Comparison of ENCODE assay signal across 21 cellular contexts in genomic region chr1:30995990-30996612, GRCh38.
DNase-seq lines count a peak whose midpoint lies in the region; ATAC-seq, FAIRE-seq and TF ChIP-seq lines count a peak whose summit lies in the region.
"Had no signal": no experiment of that assay in that cellular context is flagged by ENCODE, and none has a peak within 500 bp of the region (broad histone marks: within the 10 kb centered on the region; RNA-seq: fewer than 3 reads in every experiment).

No MANE protein-coding gene starts in this region.

- intact Hi-C loops in sciatic nerve (cut with DNase I): no loop called here

- no peaks in the 10 kb centered on the region for H3K9me3 Mint-ChIP-seq in effector memory CD8-positive, alpha-beta T cell
- H3K9me3 Mint-ChIP-seq: CD8-positive, alpha-beta T cell had no signal

- peak overlapping the region; percentile 18 to 75 for H3K27ac Mint-ChIP-seq in effector memory CD8-positive, alpha-beta T cell

- DNase-seq in GM19239 (ENCODE audit: insufficient read length, low spot score) (no peak), upper lobe of left lung (no peak), HPDE6-E6E7 (ENCODE audit: extremely low spot score) (no peak), sciatic nerve (ENCODE audit: low spot score) (no peak)
- no peak for DNase-seq in effector memory CD8-positive, alpha-beta T cell
- DNase-seq: AML-193; CD8-positive, alpha-beta T cell; DMS79 treated with DMSO at 0.1 percent for 48 hours; GDM1; NCI-H1092; NCI-H1694 treated with DMSO at 0.1 percent for 48 hours; NCI-H446; NCI-H748 treated with DMSO at 0.1 percent for 48 hours; SIG-M5 had no signal

- peaks cover 94 to 100% (median 100%) of the 10 kb centered on the region in 11 experiments for H4K20me1 ChIP-seq in BLaER1 treated with 17β-estradiol and CSF1 and Interleukin-3, amounts not matched to agents 10 nM and 100 nM

- H3K4me1 Mint-ChIP-seq in effector memory CD8-positive, alpha-beta T cell (ENCODE audit: low read depth in 2 of 2): peaks cover 9 to 39% of the 10 kb centered on the region in 2 donors

- H3K9me3 ChIP-seq in BLaER1 treated with 17β-estradiol and CSF1 and Interleukin-3, amounts not matched to agents 10 nM and 100 nM (replicated peaks in 1 of 11): no peaks in the 10 kb centered on the region
- H3K9me3 ChIP-seq in neutrophil (no peaks in the 10 kb centered on the region), upper lobe of left lung (no peaks in the 10 kb centered on the region)

- no peak for TF ChIP-seq EP300 in upper lobe of left lung (IDR thresholded peaks at IDR 0.05)

- no peak for TF ChIP-seq POLR2A in upper lobe of left lung (IDR thresholded peaks at IDR 0.05)

- peaks cover 67% of the 10 kb centered on the region for H3K36me3 Mint-ChIP-seq in effector memory CD8-positive, alpha-beta T cell (ENCODE audit: insufficient read depth)

- no peak for ATAC-seq in effector memory CD8-positive, alpha-beta T cell (replicated peaks)
- ATAC-seq in upper lobe of left lung (ENCODE audit: low FRiP score in 2 of 2): no peak
- no peak for ATAC-seq in HG03378 (IDR thresholded peaks at IDR 0.05; ENCODE audit: unreplicated experiment)
- no peak for ATAC-seq in sciatic nerve
- ATAC-seq: CD8-positive, alpha-beta T cell had no signal

- 61 to 66% methylated on average over 3 of the region's 3 CpGs for WGBS in upper lobe of left lung, 2 donors

- no peaks in the 10 kb centered on the region for H3K27me3 ChIP-seq in BLaER1 treated with 17β-estradiol and CSF1 and Interleukin-3, amounts not matched to agents 10 nM and 100 nM
- H3K27me3 ChIP-seq in neutrophil (no peaks in the 10 kb centered on the region), upper lobe of left lung (no peaks in the 10 kb centered on the region)

- no peak overlapping the region for H3K4me3 Mint-ChIP-seq in effector memory CD8-positive, alpha-beta T cell
- H3K4me3 Mint-ChIP-seq: CD8-positive, alpha-beta T cell had no signal

- H3K27me3 Mint-ChIP-seq in effector memory CD8-positive, alpha-beta T cell: no peaks in the 10 kb centered on the region

- peaks cover 0 to 51% (median 22%) of the 10 kb centered on the region in 10 experiments; a peak in 17 of 20 replicates for H3K4me1 ChIP-seq in BLaER1 treated with 17β-estradiol and CSF1 and Interleukin-3, amounts not matched to agents 10 nM and 100 nM
- H3K4me1 ChIP-seq in neutrophil (ENCODE audit: control insufficient read depth in 1 of 2, insufficient read depth in 1 of 2, low read depth in 1 of 2, low read length in 1 of 2) (peaks cover 18 to 36% of the 10 kb centered on the region in 2 experiments), upper lobe of left lung (peaks cover 0 to 8% (median 4%) of the 10 kb centered on the region in 4 donors)

- H3K36me3 ChIP-seq in BLaER1 treated with 17β-estradiol and CSF1 and Interleukin-3, amounts not matched to agents 10 nM and 100 nM: peaks cover 84 to 100% (median 98%) of the 10 kb centered on the region in 11 experiments
- H3K36me3 ChIP-seq in neutrophil: peaks cover 18% of the 10 kb centered on the region
- H3K36me3 ChIP-seq in upper lobe of left lung: peaks cover 4 to 61% (median 6%) of the 10 kb centered on the region in 4 donors

- FAIRE-seq in GM19239 (lab: Jason Lieb, UNC): peak; percentile 55
- FAIRE-seq: D721Med, RCC 7860 had no signal

- TF ChIP-seq CTCF in neutrophil (IDR thresholded peaks at IDR 0.05) (no peak), upper lobe of left lung (IDR thresholded peaks at IDR 0.05) (no peak)

- no peak overlapping the region for H3K27ac ChIP-seq in BLaER1 treated with 17β-estradiol and CSF1 and Interleukin-3, amounts not matched to agents 10 nM and 100 nM
- H3K27ac ChIP-seq in neutrophil: peak overlapping the region; percentile 36
- H3K27ac ChIP-seq in upper lobe of left lung: no peak overlapping the region
- H3K27ac ChIP-seq: HL-60, KMS-11 had no signal

- H3K9ac ChIP-seq in BLaER1 treated with 17β-estradiol and CSF1 and Interleukin-3, amounts not matched to agents 10 nM and 100 nM: no peak overlapping the region
- H3K9ac ChIP-seq: KMS-11 had no signal

- no peak overlapping the region for H3K4me3 ChIP-seq in BLaER1 treated with 17β-estradiol and CSF1 and Interleukin-3, amounts not matched to agents 10 nM and 100 nM
- H3K4me3 ChIP-seq in neutrophil (ENCODE audit: low read depth in 1 of 2, low read length in 1 of 2) (no peak overlapping the region), upper lobe of left lung (no peak overlapping the region)

- H3K4me2 ChIP-seq in BLaER1 treated with 17β-estradiol and CSF1 and Interleukin-3, amounts not matched to agents 10 nM and 100 nM: peak overlapping the region in 7 of 11 experiments; percentile 4 to 63 (median 28); a peak in 8 of 22 replicates
- H3K4me2 ChIP-seq: KMS-11 had no signal
